Comparison of ENCODE assay signal across 13 cellular contexts in genomic region chr1:119660253-119661078, GRCh38. TPM values are rescaled to one million over a fixed set of nuclear protein-coding genes. Genes with fewer than 3 reads are reported as not detected.
DNase-seq lines count a peak whose midpoint lies in the region; ATAC-seq, FAIRE-seq and TF ChIP-seq lines count a peak whose summit lies in the region.
"Had no signal": no experiment of that assay in that cellular context is flagged by ENCODE, and none has a peak within 500 bp of the region (broad histone marks: within the 10 kb centered on the region; RNA-seq: fewer than 3 reads in every experiment).

No MANE protein-coding gene starts in this region.

- peak overlapping the region; percentile 69 for H3K4me2 ChIP-seq in OCI-LY3 (ENCODE audit: low read length)

- no peak overlapping the region for H3K4me3 Mint-ChIP-seq in CD14-positive monocyte
- no peak overlapping the region for H3K4me3 Mint-ChIP-seq in nephron progenitor cell
- H3K4me3 Mint-ChIP-seq: activated T-helper 1 cell treated with anti-CD3 and anti-CD28 coated beads, Interleukin-12 subunit alpha, Interleukin-12 subunit beta, Interleukin-2, Interleukin-4 antibody, amounts not matched to agents 30 ng/mL and 10 ng/mL and 1 ng/mL, durations not matched to agents 14 hours and 24 hours and 36 hours had no signal

- H3K36me3 ChIP-seq in OCI-LY3 (replicated peaks; ENCODE audit: low read depth, low read length) (no peaks in the 10 kb centered on the region), small intestine (ENCODE audit: control insufficient read depth in 2 of 2, insufficient read depth in 2 of 2, low read length in 2 of 2) (no peaks in the 10 kb centered on the region), spleen (no peaks in the 10 kb centered on the region)
- H3K36me3 ChIP-seq: right atrium auricular region had no signal

- no peak overlapping the region for H3K27ac Mint-ChIP-seq in CD14-positive monocyte
- no peak overlapping the region for H3K27ac Mint-ChIP-seq in nephron progenitor cell
- H3K27ac Mint-ChIP-seq: activated T-helper 1 cell treated with anti-CD3 and anti-CD28 coated beads, Interleukin-12 subunit alpha, Interleukin-12 subunit beta, Interleukin-2, Interleukin-4 antibody, amounts not matched to agents 30 ng/mL and 10 ng/mL and 1 ng/mL, durations not matched to agents 14 hours and 24 hours and 36 hours had no signal

- intact Hi-C loops in spleen (cut with DNase I; ENCODE audit: low total_unique reads) (loop anchor here (5.0 kb wide), 1 partner anchor 48 kb away; no protein-coding TSS in a partner anchor), CD14-positive monocyte (cut with micrococcal nuclease) (loop anchor here in 1 of 2 donors (5.0 kb wide), 2 partner anchors 48 to 113 kb away; no protein-coding TSS in a partner anchor)

- H3K4me3 ChIP-seq in OCI-LY3 (ENCODE audit: low read length), result peak overlapping the region; percentile 18
- no peak overlapping the region for H3K4me3 ChIP-seq in small intestine (ENCODE audit: low read depth in 1 of 2, low read length in 2 of 2)
- H3K4me3 ChIP-seq in spleen, result no peak overlapping the region
- H3K4me3 ChIP-seq: lung, right atrium auricular region had no signal

- H3K27ac ChIP-seq in OCI-LY3 (ENCODE audit: low read length) (no peak overlapping the region), small intestine (ENCODE audit: low read depth in 1 of 2, low read length in 1 of 2) (peak overlapping the region in 1 of 2 donors; percentile 46), spleen (no peak overlapping the region)
- H3K27ac ChIP-seq: right atrium auricular region had no signal

- no peak for FAIRE-seq in small intestine (lab: Jason Lieb, UNC)

- H3K9me3 ChIP-seq in OCI-LY3 (ENCODE audit: insufficient read depth, low read length) (no peaks in the 10 kb centered on the region), small intestine (ENCODE audit: control insufficient read depth, low read depth) (no peaks in the 10 kb centered on the region), spleen (no peaks in the 10 kb centered on the region)
- H3K9me3 ChIP-seq: right atrium auricular region had no signal

- peaks cover 2 to 14% (median 5%) of the 10 kb centered on the region in 3 donors for H3K27me3 Mint-ChIP-seq in CD14-positive monocyte (ENCODE audit: low read depth in 3 of 3)
- no peaks in the 10 kb centered on the region for H3K27me3 Mint-ChIP-seq in nephron progenitor cell (ENCODE audit: low read depth, poor library complexity)

- H3K36me3 Mint-ChIP-seq in CD14-positive monocyte (no peaks in the 10 kb centered on the region), nephron progenitor cell (ENCODE audit: low read depth) (no peaks in the 10 kb centered on the region)

- no peaks in the 10 kb centered on the region for H3K79me2 ChIP-seq in OCI-LY3 (ENCODE audit: low read length)

- no peaks in the 10 kb centered on the region for H4K20me1 ChIP-seq in OCI-LY3 (ENCODE audit: insufficient read depth, low read length)

- TF ChIP-seq CTCF in OCI-LY3 (IDR thresholded peaks at IDR 0.05; ENCODE audit: low read depth, low read length) (no peak), spleen (IDR thresholded peaks at IDR 0.05 in 8 of 11, conservative IDR thresholded peaks at IDR 0.05 in 3 of 11) (no peak), CD14-positive monocyte (IDR thresholded peaks at IDR 0.05) (no peak), nephron progenitor cell (IDR thresholded peaks at IDR 0.05) (no peak)

- no peak overlapping the region for H2AFZ ChIP-seq in OCI-LY3 (ENCODE audit: low read depth, low read length)

- peaks cover 33% of the 10 kb centered on the region for H3K4me1 ChIP-seq in OCI-LY3 (ENCODE audit: low read length)
- peaks cover 0 to 2% of the 10 kb centered on the region in 2 donors for H3K4me1 ChIP-seq in small intestine (ENCODE audit: control insufficient read depth in 2 of 2, insufficient read depth in 1 of 2, low read depth in 1 of 2, low read length in 1 of 2)
- H3K4me1 ChIP-seq in spleen, result peaks cover 0 to 4% (median 0%) of the 10 kb centered on the region in 6 donors

- ATAC-seq in GM19324 (IDR thresholded peaks at IDR 0.05; ENCODE audit: low FRiP score, unreplicated experiment), result peak; percentile 62
- peak; percentile 71 for ATAC-seq in HG02943 (IDR thresholded peaks at IDR 0.05; ENCODE audit: low read depth, unreplicated experiment)

- H3K4me1 Mint-ChIP-seq in CD14-positive monocyte (no peaks in the 10 kb centered on the region), nephron progenitor cell (peaks cover 14% of the 10 kb centered on the region)

- no peak for TF ChIP-seq POLR2A in spleen (IDR thresholded peaks at IDR 0.05)

- H3K9me3 Mint-ChIP-seq in CD14-positive monocyte (no peaks in the 10 kb centered on the region), nephron progenitor cell (no peaks in the 10 kb centered on the region)
- H3K9me3 Mint-ChIP-seq: activated T-helper 1 cell treated with anti-CD3 and anti-CD28 coated beads, Interleukin-12 subunit alpha, Interleukin-12 subunit beta, Interleukin-2, Interleukin-4 antibody, amounts not matched to agents 30 ng/mL and 10 ng/mL and 1 ng/mL, durations not matched to agents 14 hours and 24 hours and 36 hours had no signal

- peaks cover 86% of the 10 kb centered on the region for H3K27me3 ChIP-seq in OCI-LY3 (ENCODE audit: low read depth, low read length)
- H3K27me3 ChIP-seq in small intestine (ENCODE audit: control insufficient read depth in 2 of 2, insufficient read depth in 2 of 2, low read length in 2 of 2), result peaks cover 0 to 2% of the 10 kb centered on the region in 2 donors
- no peaks in the 10 kb centered on the region for H3K27me3 ChIP-seq in spleen (replicated peaks in 1 of 7)
- H3K27me3 ChIP-seq: right atrium auricular region had no signal

- H3K9ac ChIP-seq in OCI-LY3 (ENCODE audit: low read length), result no peak overlapping the region

- WGBS in small intestine, 3 donors, result 13 to 56% (median 30%) methylated on average over 5 of the region's 5 CpGs
- 69 to 82% (median 74%) methylated on average over 5 of the region's 5 CpGs for WGBS in spleen, 5 donors

- DNase-seq in small intestine (peak; percentile 84), spleen (no peak), CD14-positive monocyte (ENCODE audit: low spot score) (no peak), hepatic stellate cell (ENCODE audit: low spot score) (no peak), nephron progenitor cell (no peak)
- DNase-seq: DMS79 treated with DMSO at 0.1 percent for 48 hours, MV-4-11 had no signal

RNA-seq across cellular contexts. Expression of gene ZNF697, which starts 12.4 kb away (rescaled TPM):
- polyA plus RNA-seq in small intestine, result 1 to 10 TPM; 1.3 to 1.6 (median 1.5) TPM
- total RNA-seq in spleen, result 1 to 10 TPM; 5.3 to 6.6 (median 5.8) TPM
- under 1 TPM; 0.38 to 0.64 (median 0.59) TPM for polyA plus RNA-seq in spleen
- polyA plus RNA-seq in CD14-positive monocyte, result under 1 TPM; 0.37 to 0.49 TPM

RNA-seq across cellular contexts. Expression of gene PHGDH, which starts 51.3 kb away (rescaled TPM):
- polyA plus RNA-seq in small intestine (10 to 100 TPM in 1 of 3 donors, 1 to 10 TPM in 2; 1.3 to 73.5 (median 4.9) TPM), spleen (1 to 10 TPM; 1.1 to 5.9 (median 2.0) TPM), CD14-positive monocyte (under 1 TPM; 0.20 to 0.44 TPM)
- total RNA-seq in spleen, result 10 to 100 TPM in 2 of 7 donors, 1 to 10 TPM in 5; 4.0 to 24.6 (median 6.6) TPM
